In the genomic region with DNA sequence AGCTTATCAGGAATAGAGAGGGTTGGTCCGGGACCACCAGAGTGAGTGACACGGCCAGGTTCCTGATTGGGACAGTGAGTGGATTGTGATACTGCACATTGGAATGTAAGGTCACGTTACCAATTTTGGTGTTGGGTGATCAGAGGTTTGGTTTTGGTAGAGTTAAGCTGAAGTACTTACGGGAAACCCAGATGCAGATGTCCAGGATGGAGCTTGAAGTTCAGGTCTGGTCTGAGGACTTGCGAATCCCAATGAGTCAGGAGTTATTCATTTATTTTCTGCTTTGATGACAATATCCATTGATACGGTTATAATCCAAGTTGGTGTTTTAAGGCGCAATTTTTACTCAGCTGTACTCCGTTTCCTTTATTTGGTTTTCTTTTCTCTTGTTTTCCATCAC, we compare ENCODE assay signal across 23 cellular contexts.
DNase-seq lines count a peak whose midpoint lies in the region; ATAC-seq, FAIRE-seq and TF ChIP-seq lines count a peak whose summit lies in the region.
"Had no signal": no experiment of that assay in that cellular context is flagged by ENCODE, and none has a peak within 500 bp of the region (broad histone marks: within the 10 kb centered on the region; RNA-seq: fewer than 3 reads in every experiment).

No MANE protein-coding gene starts in this region.

- 94% methylated on average over 8 of the region's 8 CpGs for WGBS in suprapubic skin

- H3K4me3 Mint-ChIP-seq in astrocyte (ENCODE audit: unreplicated experiment) = no peak overlapping the region
- no peak overlapping the region for H3K4me3 Mint-ChIP-seq in CD4-positive, alpha-beta memory T cell
- H3K4me3 Mint-ChIP-seq: CD8-positive, alpha-beta T cell; HFFc6 had no signal

- no peaks in the 10 kb centered on the region for H4K20me1 ChIP-seq in astrocyte (ENCODE audit: insufficient read depth, low read length)
- H4K20me1 ChIP-seq: BLaER1 treated with 17β-estradiol and CSF1 and Interleukin-3, amounts not matched to agents 10 nM and 100 nM had no signal

- FAIRE-seq in astrocyte (lab: Jason Lieb, UNC) = no peak
- FAIRE-seq: GM19239 had no signal

- H3K27ac ChIP-seq in HUES48 (ENCODE audit: low read depth, low read length) (peak overlapping the region; percentile 1), astrocyte (ENCODE audit: low read depth, low read length) (peak overlapping the region; percentile 42), suprapubic skin (no peak overlapping the region)
- H3K27ac ChIP-seq in CD4-positive, alpha-beta memory T cell (ENCODE audit: low read depth, low read length) = no peak overlapping the region
- H3K27ac ChIP-seq: BLaER1 treated with 17β-estradiol and CSF1 and Interleukin-3, amounts not matched to agents 10 nM and 100 nM; HL-60; KMS-11; SJCRH30 had no signal

- peak overlapping the region; percentile 20 for H3K4me2 ChIP-seq in astrocyte (ENCODE audit: low read length)
- H3K4me2 ChIP-seq: BLaER1 treated with 17β-estradiol and CSF1 and Interleukin-3, amounts not matched to agents 10 nM and 100 nM; KMS-11 had no signal

- H3K9me3 Mint-ChIP-seq in astrocyte (ENCODE audit: unreplicated experiment) = no peaks in the 10 kb centered on the region
- H3K9me3 Mint-ChIP-seq in CD4-positive, alpha-beta memory T cell = no peaks in the 10 kb centered on the region
- H3K9me3 Mint-ChIP-seq: CD8-positive, alpha-beta T cell; HFFc6 had no signal

- CTCF ChIA-PET in CD4-positive, alpha-beta memory T cell (lab: Charles Lee; ENCODE audit: partially characterized antibody) = no interaction called here

- H3K36me3 ChIP-seq in HUES48 (ENCODE audit: control insufficient read depth, insufficient read depth, low read length) (peaks cover 47% of the 10 kb centered on the region), astrocyte (ENCODE audit: insufficient read depth, low read length) (peaks cover 26% of the 10 kb centered on the region), suprapubic skin (peaks cover 11% of the 10 kb centered on the region)
- H3K36me3 ChIP-seq in CD4-positive, alpha-beta memory T cell (ENCODE audit: insufficient read depth, low read length) = no peaks in the 10 kb centered on the region
- H3K36me3 ChIP-seq: SJCRH30 had no signal

- H3K9me3 ChIP-seq in HUES48 (ENCODE audit: control insufficient read depth, insufficient read depth, low read length) (no peaks in the 10 kb centered on the region), astrocyte (ENCODE audit: insufficient read depth, low read depth, low read length) (no peaks in the 10 kb centered on the region), suprapubic skin (no peaks in the 10 kb centered on the region)
- H3K9me3 ChIP-seq in CD4-positive, alpha-beta memory T cell (ENCODE audit: control insufficient read depth in 1 of 2, low read length in 2 of 2) = no peaks in the 10 kb centered on the region
- H3K9me3 ChIP-seq: BLaER1 treated with 17β-estradiol and CSF1 and Interleukin-3, amounts not matched to agents 10 nM and 100 nM; SJCRH30 had no signal

- H3K27ac Mint-ChIP-seq in astrocyte (ENCODE audit: unreplicated experiment) = peak overlapping the region; percentile 41
- no peak overlapping the region for H3K27ac Mint-ChIP-seq in CD4-positive, alpha-beta memory T cell
- H3K27ac Mint-ChIP-seq: CD8-positive, alpha-beta T cell; HFFc6 had no signal

- no peak for TF ChIP-seq CTCF in astrocyte (IDR thresholded peaks at IDR 0.05; ENCODE audit: insufficient read depth, low read depth, low read length)
- TF ChIP-seq CTCF in suprapubic skin (IDR thresholded peaks at IDR 0.05) = no peak

- no peak for ATAC-seq in GM21367 (IDR thresholded peaks at IDR 0.05; ENCODE audit: unreplicated experiment)
- ATAC-seq: CD8-positive, alpha-beta T cell; Panc1 had no signal

- peaks cover 37% of the 10 kb centered on the region for H3K4me1 Mint-ChIP-seq in astrocyte (ENCODE audit: low read depth, unreplicated experiment)
- H3K4me1 Mint-ChIP-seq in CD4-positive, alpha-beta memory T cell = no peaks in the 10 kb centered on the region

- peaks cover 17% of the 10 kb centered on the region for H3K36me3 Mint-ChIP-seq in astrocyte (ENCODE audit: low read depth, unreplicated experiment)
- H3K36me3 Mint-ChIP-seq in CD4-positive, alpha-beta memory T cell = peaks cover 0 to 1% of the 10 kb centered on the region in 2 donors

- H3K9ac ChIP-seq in HUES48 (ENCODE audit: low read depth, low read length) (no peak overlapping the region), astrocyte (ENCODE audit: low read length) (no peak overlapping the region)
- H3K9ac ChIP-seq: BLaER1 treated with 17β-estradiol and CSF1 and Interleukin-3, amounts not matched to agents 10 nM and 100 nM; KMS-11 had no signal

- POLR2A ChIA-PET in CD4-positive, alpha-beta memory T cell (lab: Charles Lee; ENCODE audit: partially characterized antibody) = no interaction called here

- H3K4me1 ChIP-seq in HUES48 (ENCODE audit: control insufficient read depth, insufficient read depth, low read length) = peaks cover 39% of the 10 kb centered on the region
- H3K4me1 ChIP-seq in astrocyte (ENCODE audit: insufficient read depth, low read length) = peaks cover 25% of the 10 kb centered on the region
- H3K4me1 ChIP-seq in suprapubic skin = no peaks in the 10 kb centered on the region
- no peaks in the 10 kb centered on the region for H3K4me1 ChIP-seq in CD4-positive, alpha-beta memory T cell (ENCODE audit: insufficient read depth, low read length)
- H3K4me1 ChIP-seq: SJCRH30 had no signal

- intact Hi-C loops in CD4-positive, alpha-beta memory T cell (cut with micrococcal nuclease) = no loop called here

- peak; percentile 60 for DNase-seq in astrocyte (ENCODE audit: low read depth)
- peak; percentile 57 for DNase-seq in kidney tubule cell (ENCODE audit: low spot score)
- no peak for DNase-seq in suprapubic skin (ENCODE audit: low spot score in 2 of 2)
- DNase-seq in hypothalamus (lab: John Stamatoyannopoulos, UW) = no peak
- DNase-seq in CD4-positive, alpha-beta memory T cell = no peak
- DNase-seq: CD8-positive, alpha-beta T cell; GF-D8; H7; HFFc6; NCI-H1092 treated with DMSO at 0.1 percent for 48 hours; NCI-H1436 treated with DMSO at 0.1 percent for 48 hours; NCI-H2029; NCI-H226; NCI-H510A treated with DMSO at 0.1 percent for 48 hours; NCI-H748 treated with DMSO at 0.1 percent for 48 hours had no signal

- H3K79me2 ChIP-seq in astrocyte (ENCODE audit: insufficient read depth, low read length) = no peaks in the 10 kb centered on the region

- TF ChIP-seq POLR2A in suprapubic skin (IDR thresholded peaks at IDR 0.05) = no peak

- H3K27me3 ChIP-seq in HUES48 (ENCODE audit: control insufficient read depth, insufficient read depth, low read length) = no peaks in the 10 kb centered on the region
- H3K27me3 ChIP-seq in astrocyte (ENCODE audit: insufficient read depth, low read length) = no peaks in the 10 kb centered on the region
- H3K27me3 ChIP-seq in suprapubic skin = no peaks in the 10 kb centered on the region
- no peaks in the 10 kb centered on the region for H3K27me3 ChIP-seq in CD4-positive, alpha-beta memory T cell (ENCODE audit: insufficient read depth, low read length)
- H3K27me3 ChIP-seq: BLaER1 treated with 17β-estradiol and CSF1 and Interleukin-3, amounts not matched to agents 10 nM and 100 nM; SJCRH30 had no signal

- no peak overlapping the region for H2AFZ ChIP-seq in astrocyte (ENCODE audit: low read depth, low read length)

- no peak for TF ChIP-seq EP300 in suprapubic skin (IDR thresholded peaks at IDR 0.05)

- no peak overlapping the region for H3K4me3 ChIP-seq in HUES48 (ENCODE audit: low read depth, low read length)
- no peak overlapping the region for H3K4me3 ChIP-seq in astrocyte (ENCODE audit: insufficient read depth, low read depth, low read length)
- H3K4me3 ChIP-seq in suprapubic skin = no peak overlapping the region
- no peak overlapping the region for H3K4me3 ChIP-seq in CD4-positive, alpha-beta memory T cell (ENCODE audit: low read length in 2 of 2)
- H3K4me3 ChIP-seq: BLaER1 treated with 17β-estradiol and CSF1 and Interleukin-3, amounts not matched to agents 10 nM and 100 nM; SJCRH30 had no signal

- no peaks in the 10 kb centered on the region for H3K27me3 Mint-ChIP-seq in astrocyte (ENCODE audit: low read depth, unreplicated experiment)
- peaks cover 0 to 2% of the 10 kb centered on the region in 2 donors for H3K27me3 Mint-ChIP-seq in CD4-positive, alpha-beta memory T cell

Comparison
In these comparisons a context has a peak if more than half of its experiments do, and no peak if none do; other contexts are left out.
1. H3K27ac ChIP-seq: peak in HUES48 (single experiment) and astrocyte (single experiment); none in suprapubic skin (single experiment) and CD4-positive, alpha-beta memory T cell (single experiment).
2. DNase-seq: peak in astrocyte (single experiment) and kidney tubule cell (single experiment); none in suprapubic skin (0 of 2), hypothalamus (0 of 51) and CD4-positive, alpha-beta memory T cell (0 of 5).